ENCODE assay signal across 17 cellular contexts in the genomic region with DNA sequence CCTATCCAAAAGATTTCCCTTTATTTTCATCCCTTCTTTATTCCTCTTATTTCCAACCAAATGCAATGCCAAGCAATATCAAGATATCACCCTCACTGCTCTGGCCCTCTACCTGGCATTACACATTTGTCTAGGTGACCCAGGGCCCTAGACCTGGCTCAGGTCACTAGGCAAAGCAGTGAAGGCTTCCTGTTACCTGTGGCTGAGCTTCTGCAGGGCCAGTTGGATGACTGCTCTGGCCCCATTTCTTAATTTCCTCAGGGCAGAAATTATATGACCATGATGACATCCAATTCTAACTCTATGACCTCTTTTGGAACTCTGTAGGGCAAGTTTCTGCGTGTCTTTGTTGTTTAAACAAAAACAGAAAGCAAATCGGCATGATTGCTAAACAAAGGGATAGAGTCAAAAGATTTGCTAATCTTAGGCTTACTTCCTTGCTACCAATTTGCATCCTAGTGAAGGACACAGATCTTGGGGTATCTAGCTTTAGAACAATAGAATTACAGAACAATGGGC. TPM values are rescaled to one million over a fixed set of nuclear protein-coding genes. Genes with fewer than 3 reads are reported as not detected.
DNase-seq lines count a peak whose midpoint lies in the region; ATAC-seq, FAIRE-seq and TF ChIP-seq lines count a peak whose summit lies in the region.
"Had no signal": no experiment of that assay in that cellular context is flagged by ENCODE, and none has a peak within 500 bp of the region (broad histone marks: within the 10 kb centered on the region; RNA-seq: fewer than 3 reads in every experiment).

No MANE protein-coding gene starts in this region.

- TF ChIP-seq POLR2A in HepG2 (IDR thresholded peaks at IDR 0.05; ENCODE audit: insufficient read depth in 1 of 2, low read depth in 2 of 2, low read length in 2 of 2) (no peak), right lobe of liver (IDR thresholded peaks at IDR 0.05) (no peak)

- H3K27ac ChIP-seq in liver (ENCODE audit: low read depth in 1 of 2, low read length in 2 of 2), result peak overlapping the region in 1 of 2 donors; percentile 21
- no peak overlapping the region for H3K27ac ChIP-seq in HepG2 (ENCODE audit: extremely low read length, insufficient read depth, low read length)
- H3K27ac ChIP-seq in RWPE2 (ENCODE audit: poor library complexity, severe bottlenecking), result no peak overlapping the region
- no peak overlapping the region for H3K27ac ChIP-seq in epithelial cell of prostate
- peak overlapping the region in 1 of 3 donors; percentile 35 for H3K27ac ChIP-seq in right lobe of liver
- H3K27ac ChIP-seq: A549, BLaER1 had no signal

- 21% methylated on average over 2 of the region's 2 CpGs for WGBS in liver
- WGBS in HepG2 (ENCODE audit: low lambda C conversion rate), result 2% methylated on average over 2 of the region's 2 CpGs
- WGBS in right lobe of liver (ENCODE audit: insufficient coverage, low coverage, low lambda C conversion rate, missing lambda C conversion rate), result 7% methylated on average over 2 of the region's 2 CpGs

- TF ChIP-seq EP300 in HepG2 (IDR thresholded peaks at IDR 0.05; ENCODE audit: low read depth in 2 of 2, low read length in 2 of 2) (no peak), HepG2 (CRISPR knock-in tag; IDR thresholded peaks at IDR 0.05; ENCODE audit: borderline replicate concordance) (no peak)

- no peaks in the 10 kb centered on the region for H3K9me3 ChIP-seq in liver (ENCODE audit: control insufficient read depth in 4 of 4, low read length in 3 of 4)
- no peaks in the 10 kb centered on the region for H3K9me3 ChIP-seq in HepG2 (ENCODE audit: low read length)
- no peaks in the 10 kb centered on the region for H3K9me3 ChIP-seq in RWPE2 (ENCODE audit: severe bottlenecking)
- H3K9me3 ChIP-seq in right lobe of liver, result no peaks in the 10 kb centered on the region
- H3K9me3 ChIP-seq: A549, BLaER1, Caco-2 had no signal

- H3K36me3 ChIP-seq in liver (ENCODE audit: control insufficient read depth in 4 of 4, insufficient read depth in 3 of 4, low read depth in 1 of 4, low read length in 3 of 4) (no peaks in the 10 kb centered on the region), HepG2 (replicated peaks in 1 of 2; ENCODE audit: control insufficient read depth in 1 of 2, insufficient read depth in 2 of 2, low read length in 2 of 2) (no peaks in the 10 kb centered on the region), RWPE2 (ENCODE audit: low read depth) (no peaks in the 10 kb centered on the region), right lobe of liver (no peaks in the 10 kb centered on the region)
- H3K36me3 ChIP-seq: BLaER1 had no signal

- H3K4me3 ChIP-seq in liver (ENCODE audit: low read depth in 1 of 3, low read length in 3 of 3) (no peak overlapping the region), HepG2 (replicated peaks in 1 of 3; ENCODE audit: insufficient read depth in 1 of 3, low read depth in 2 of 3, low read length in 3 of 3) (no peak overlapping the region), RWPE2 (ENCODE audit: severe bottlenecking) (no peak overlapping the region), right lobe of liver (no peak overlapping the region)
- H3K4me3 ChIP-seq: A549, BLaER1, GM12878 had no signal

- POLR2A ChIA-PET in HepG2 (lab: Yijun Ruan, JAX), result no interaction called here

- H3K4me1 ChIP-seq in liver (ENCODE audit: control insufficient read depth in 4 of 4, insufficient read depth in 4 of 4, low read length in 3 of 4) (peaks cover 2 to 11% (median 6%) of the 10 kb centered on the region in 4 donors), HepG2 (ENCODE audit: insufficient read depth, low read length) (no peaks in the 10 kb centered on the region), RWPE2 (ENCODE audit: insufficient read depth, poor library complexity, severe bottlenecking) (no peaks in the 10 kb centered on the region), right lobe of liver (peaks cover 0 to 22% (median 0%) of the 10 kb centered on the region in 4 donors)
- H3K4me1 ChIP-seq: A549, BLaER1, Caco-2 had no signal

- H3K27me3 ChIP-seq in liver (ENCODE audit: control insufficient read depth in 4 of 4, insufficient read depth in 4 of 4, low read length in 3 of 4) (no peaks in the 10 kb centered on the region), HepG2 (ENCODE audit: control insufficient read depth in 1 of 2, insufficient read depth in 2 of 2, low read length in 2 of 2) (no peaks in the 10 kb centered on the region), RWPE2 (ENCODE audit: insufficient read depth, poor library complexity, severe bottlenecking) (peaks cover 16% of the 10 kb centered on the region), right lobe of liver (no peaks in the 10 kb centered on the region)
- H3K27me3 ChIP-seq: BLaER1 had no signal

- H3K4me2 ChIP-seq in HepG2 (ENCODE audit: low read depth, low read length), result no peak overlapping the region
- H3K4me2 ChIP-seq: A549, BLaER1 had no signal

- in situ Hi-C loops in HepG2 (cut with HindIII; ENCODE audit: extremely low pct_ligation_motif_present, low pct_unique_long_range_greater_than_20kb), result no loop called here

- no TSS peak for BruUV-seq in HepG2 (replicated peaks; lab: Mats Ljungman, UMichigan)

- no peak for TF ChIP-seq RAD21 in liver (IDR thresholded peaks at IDR 0.05)
- TF ChIP-seq RAD21 in HepG2 (CRISPR knock-in tag; IDR thresholded peaks at IDR 0.05), result no peak

- H3K79me2 ChIP-seq in HepG2 (ENCODE audit: insufficient read depth, low read length), result no peaks in the 10 kb centered on the region

- ATAC-seq in HepG2, result no peak
- ATAC-seq in RWPE2 (ENCODE audit: low read depth), result peak; percentile 67
- peak; percentile 53 to 80 (median 70) for ATAC-seq in right lobe of liver
- ATAC-seq: A549, GM12878 had no signal

- CTCF ChIA-PET in HepG2 (lab: Yijun Ruan, JAX; ENCODE audit: low intra/inter-chr PET ratio, low total read pairs), result no interaction called here

- H2AFZ ChIP-seq in HepG2 (ENCODE audit: low read length), result no peak overlapping the region

- TF ChIP-seq CTCF in liver (IDR thresholded peaks at IDR 0.05; ENCODE audit: low read depth, low read length, missing input control) (no peak), HepG2 (CRISPR knock-in tag; IDR thresholded peaks at IDR 0.05) (no peak), RWPE2 (IDR thresholded peaks at IDR 0.05; ENCODE audit: poor library complexity, severe bottlenecking) (no peak), right lobe of liver (IDR thresholded peaks at IDR 0.05) (no peak), GM10266 (IDR thresholded peaks at IDR 0.05; ENCODE audit: control insufficient read depth, insufficient read depth, low read depth, missing control alignments) (no peak)

- H3K9ac ChIP-seq in liver (ENCODE audit: low read depth in 1 of 2, low read length in 2 of 2) (no peak overlapping the region), HepG2 (ENCODE audit: insufficient read depth, low read depth, low read length) (no peak overlapping the region)
- H3K9ac ChIP-seq: BLaER1 had no signal

- intact Hi-C loops in HepG2 (cut with micrococcal nuclease; ENCODE audit: unreplicated experiment), result no loop called here
- intact Hi-C loops in right lobe of liver (cut with DNase I), result no loop called here

- DNase-seq in HepG2 (ENCODE audit: low spot score) (no peak), RWPE2 (ENCODE audit: low spot score) (no peak), epithelial cell of prostate (ENCODE audit: low read depth, low spot score) (peak; percentile 40), right lobe of liver (no peak), GM10266 (ENCODE audit: extremely low spot score) (no peak), mesenteric fat pad (ENCODE audit: low spot score) (no peak), NCI-H2171 (lab: John Stamatoyannopoulos, UW) (no peak)
- DNase-seq: Caco-2; CD8-positive, alpha-beta memory T cell; H7 had no signal

- H4K20me1 ChIP-seq in HepG2 (ENCODE audit: insufficient read depth, low read length), result no peaks in the 10 kb centered on the region
- H4K20me1 ChIP-seq: BLaER1 had no signal

- no peak for FAIRE-seq in HepG2 (lab: Jason Lieb, UNC)
- FAIRE-seq: A549, GM12878, GM18507 had no signal

TF ChIP-seq in liver, 16 proteins besides CTCF, POLR2A, EP300 and RAD21 (continues in another document):
- TF ChIP-seq, protein P1, sequence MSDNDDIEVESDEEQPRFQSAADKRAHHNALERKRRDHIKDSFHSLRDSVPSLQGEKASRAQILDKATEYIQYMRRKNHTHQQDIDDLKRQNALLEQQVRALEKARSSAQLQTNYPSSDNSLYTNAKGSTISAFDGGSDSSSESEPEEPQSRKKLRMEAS (IDR thresholded peaks at IDR 0.05), result no peak
- peak in 1 of 2 donors; percentile 40 for TF ChIP-seq RXRA (IDR thresholded peaks at IDR 0.05)

TF ChIP-seq in HepG2, 621 proteins besides CTCF, POLR2A, EP300 and RAD21 (continues in another document):
- TF ChIP-seq NCOA1 (CRISPR knock-in tag; IDR thresholded peaks at IDR 0.05) (no peak), CC2D1A (CRISPR knock-in tag; IDR thresholded peaks at IDR 0.05) (no peak), ZNF256 (CRISPR knock-in tag; conservative IDR thresholded peaks at IDR 0.05) (no peak), CHD2 (IDR thresholded peaks at IDR 0.05; ENCODE audit: low read depth, low read length) (no peak), MLLT10 (CRISPR knock-in tag; IDR thresholded peaks at IDR 0.05) (no peak)

RNA-seq across cellular contexts. Expression of a gene that starts 7.4 kb away (rescaled TPM):
- total RNA-seq in liver, result 10 to 100 TPM; 11.2 to 47.7 TPM
- polyA plus RNA-seq in liver, result 10 to 100 TPM; 14.7 to 22.4 TPM
- total RNA-seq in HepG2 (2016; rRNA removed; fragmentation: Illumina TruSeq; extraction: Trizol), result 0.46 and 0.69 TPM in 2 replicates
- total RNA-seq in HepG2 (2016; cell fraction: cytosol; rRNA removed; fragmentation: Illumina TruSeq; extraction: Trizol; ENCODE audit: low read depth), result 0.44 and 0.51 TPM in 2 replicates
- 0.25 and 0.71 TPM in 2 replicates for total RNA-seq in HepG2 (2016; cell fraction: insoluble cytoplasmic fraction; rRNA removed; fragmentation: Illumina TruSeq; extraction: Trizol)
- total RNA-seq in HepG2 (2016; cell fraction: membrane; rRNA removed; fragmentation: Illumina TruSeq; extraction: Trizol), result 0.34 and 1.3 TPM in 2 replicates
- 1.2 and 1.6 TPM in 2 replicates for total RNA-seq in HepG2 (2016; cell fraction: nucleus; rRNA removed; fragmentation: Illumina TruSeq; extraction: Trizol)
- polyA plus RNA-seq in HepG2 (2011; rRNA removed), result 0.95 TPM in 2 replicates
- 0.17 and 0.32 TPM in 2 replicates for polyA plus RNA-seq in HepG2 (2011; cell fraction: cytosol; rRNA removed)
- 2.3 and 3.2 TPM in 2 replicates for polyA plus RNA-seq in HepG2 (2011; cell fraction: nucleus; rRNA removed)
- polyA plus RNA-seq in HepG2 (2012), result 0.12 and 0.42 TPM in 2 replicates
- 0.31 and 0.32 TPM in 2 replicates for polyA plus RNA-seq in HepG2 (2016; cell fraction: cytosol; fragmentation: Illumina TruSeq; extraction: Trizol; ENCODE audit: low read depth)
- polyA plus RNA-seq in HepG2 (2016; cell fraction: insoluble cytoplasmic fraction; fragmentation: Illumina TruSeq; extraction: Trizol; ENCODE audit: low read depth), result 0.69 and 1.1 TPM in 2 replicates
- 0.35 and 0.46 TPM in 2 replicates for polyA plus RNA-seq in HepG2 (2016; cell fraction: membrane; fragmentation: Illumina TruSeq; extraction: Trizol; ENCODE audit: low read depth)
- 3.1 and 3.9 TPM in 2 replicates for polyA plus RNA-seq in HepG2 (2016; cell fraction: nucleus; fragmentation: Illumina TruSeq; extraction: Trizol; ENCODE audit: insufficient read depth, low read depth)
- polyA minus RNA-seq in HepG2 (2011; rRNA and poly(A)+ RNA removed; ENCODE audit: low replicate concordance), result not detected in 2 replicates
- polyA minus RNA-seq in HepG2 (2011; cell fraction: cytosol; rRNA and poly(A)+ RNA removed), result not detected in 2 replicates
- polyA minus RNA-seq in HepG2 (2011; cell fraction: nucleus; rRNA and poly(A)+ RNA removed), result 4.9 and 5.3 TPM in 2 replicates
- total RNA-seq in right lobe of liver, result 10 to 100 TPM; 23.2 to 56.6 (median 37.1) TPM
- not detected for total RNA-seq in mesenteric fat pad
- total RNA-seq: CD8-positive, alpha-beta memory T cell; H7 had no signal
- polyA plus RNA-seq: AG04450; CD8-positive, alpha-beta memory T cell; IgD-negative memory B cell had no signal

Comparison
In these comparisons a context has a peak if more than half of its experiments do, and no peak if none do; other contexts are left out.
1. RNA of a gene that starts 7.4 kb away (total RNA-seq): 11.2 to 47.7 TPM in liver and 23.2 to 56.6 TPM in right lobe of liver; 0.25 to 1.6 TPM in HepG2 and not detected in mesenteric fat pad (single experiment); every median in the first group is over 4 times any median in the second.